1 cellular context compared by ENCODE assay signal in genomic region chr22:37552560-37553163, GRCh38.
A peak's percentile ranks its signal among the peaks of the same experiment; 100 is the strongest.
TF ChIP-seq lines count a peak whose summit lies in the region.

No MANE protein-coding gene starts in this region.

TF ChIP-seq in K562, 482 proteins besides CTCF, POLR2A, EP300 and RAD21 (continued from another document):
- TF ChIP-seq ZMIZ1 (IDR thresholded peaks at IDR 0.05; ENCODE audit: low read depth in 2 of 2, low read length in 2 of 2) (peak in 1 of 2 experiments; percentile 97; a peak in 2 of 4 replicates), ZNF184 (CRISPR knock-in tag; IDR thresholded peaks at IDR 0.05) (no peak), TARDBP (IDR thresholded peaks at IDR 0.05) (peak; percentile 92), ATF4 (CRISPR knock-in tag; IDR thresholded peaks at IDR 0.05) (0 out of 2 replicates have a peak, but pooled peaks have one; percentile 21), POLR3G (IDR thresholded peaks at IDR 0.05; ENCODE audit: extremely low read depth, insufficient read length, insufficient replicate concordance) (no peak), RNF2 (IDR thresholded peaks at IDR 0.05) (peak; percentile 76; the same call in 1 of the 2 replicates), SMAD3 (CRISPR knock-in tag; conservative IDR thresholded peaks at IDR 0.05) (peak; percentile 65; the same call in 1 of the 2 replicates), STAT5A (IDR thresholded peaks at IDR 0.05; ENCODE audit: borderline replicate concordance, low read length) (peak; percentile 93), MEF2D (tag; conservative IDR thresholded peaks at IDR 0.05; ENCODE audit: low read depth) (peak; percentile 66; the same call in 1 of the 2 replicates), BRD9 (IDR thresholded peaks at IDR 0.05; ENCODE audit: low read depth, partially characterized antibody) (no peak), JUNB (CRISPR knock-in tag; conservative IDR thresholded peaks at IDR 0.05) (no peak), NELFE (IDR thresholded peaks at IDR 0.05; ENCODE audit: insufficient read depth, insufficient read length) (no peak), ERF (CRISPR knock-in tag; IDR thresholded peaks at IDR 0.05) (0 out of 2 replicates have a peak, but pooled peaks have one; percentile 36), MNT (conservative IDR thresholded peaks at IDR 0.05) (peak; percentile 29 to 78; a peak in 3 of 4 replicates), ATF7 (IDR thresholded peaks at IDR 0.05) (peak; percentile 77), CREB1 (IDR thresholded peaks at IDR 0.05) (peak; percentile 67), CREB1 (CRISPR knock-in tag; IDR thresholded peaks at IDR 0.05) (peak; percentile 42; the same call in 1 of the 2 replicates), TAF1 (IDR thresholded peaks at IDR 0.05; ENCODE audit: control insufficient read depth, extremely low read depth, insufficient read depth, low read length, severe bottlenecking) (peak; percentile 43), MECOM (CRISPR knock-in tag; IDR thresholded peaks at IDR 0.05) (peak; percentile 98), ZNF133 (CRISPR knock-in tag; IDR thresholded peaks at IDR 0.05) (no peak), MTA2 (IDR thresholded peaks at IDR 0.05; ENCODE audit: low read depth) (peak; percentile 99), JUND (IDR thresholded peaks at IDR 0.05; ENCODE audit: borderline replicate concordance, low read depth, low read length) (peak; percentile 64), JUND (tag; IDR thresholded peaks at IDR 0.05; ENCODE audit: borderline replicate concordance, low read depth, low read length) (peak; percentile 75; the same call in 1 of the 3 replicates), ZNF263 (CRISPR knock-in tag; IDR thresholded peaks at IDR 0.05; ENCODE audit: borderline replicate concordance) (no peak), ZBED1 (IDR thresholded peaks at IDR 0.05) (0 out of 2 replicates have a peak, but pooled peaks have one; percentile 41), FUS (optimal IDR thresholded peaks at IDR 0.05; ENCODE audit: low read depth, low read length) (no peak), RREB1 (CRISPR knock-in tag; IDR thresholded peaks at IDR 0.05) (0 out of 2 replicates have a peak, but pooled peaks have one; percentile 25), ZNF639 (CRISPR knock-in tag; conservative IDR thresholded peaks at IDR 0.05 in 1 of 2, IDR thresholded peaks at IDR 0.05 in 1 of 2) (peak in 1 of 2 experiments; percentile 76; a peak in 2 of 4 replicates), CBFA2T3 (IDR thresholded peaks at IDR 0.05) (peak; percentile 99), MTF1 (CRISPR knock-in tag; IDR thresholded peaks at IDR 0.05; ENCODE audit: borderline replicate concordance) (no peak)
